Comparison of ENCODE assay signal across 24 cellular contexts in genomic region chr12:17342381-17342961, GRCh38.
"Had no signal": no experiment of that assay in that cellular context is flagged by ENCODE, and none has a peak within 500 bp of the region (broad histone marks: within the 10 kb centered on the region; RNA-seq: fewer than 3 reads in every experiment).

No MANE protein-coding gene starts in this region.

- H3K4me1 ChIP-seq: ascending aorta, left ventricle myocardium inferior, right lobe of liver, tibial artery had no signal

- H3K4me3 ChIP-seq: ascending aorta, left ventricle myocardium inferior, ovary, right lobe of liver, skin epidermis, tibial artery had no signal

- DNase-seq: activated CD4-positive, alpha-beta T cell treated with anti-CD3 and anti-CD28 coated beads, Interleukin-2, amount 10 ng/mL, durations not matched to agents 7 days and 5 days; activated CD4-positive, CD25-positive, alpha-beta regulatory T cell treated with anti-CD3 and anti-CD28 coated beads, Interleukin-2, amount 50 U/mL, for 72 hours; activated CD8-positive, alpha-beta T cell treated with anti-CD3 and anti-CD28 coated beads for 36 hours; activated T-cell treated with anti-CD3 and anti-CD28 coated beads, Interleukin-2, amount 50 U/mL, for 1 hour; brain microvascular endothelial cell; caudate nucleus; effector CD8-positive, alpha-beta T cell; glutamatergic neuron; hippocampal formation; left ventricle myocardium inferior; midbrain; natural killer cell; ovary; right lobe of liver; stimulated activated CD4-positive, alpha-beta T cell treated with anti-CD3 and anti-CD28 coated beads, Interleukin-1b, Interleukin-23, amount 100 ng/mL, for 48 hours; stimulated activated naive CD8-positive, alpha-beta T cell treated with anti-CD3 and anti-CD28 coated beads, Interleukin-15, amount 100 ng/mL, for 72 hours; T-helper 17 cell; tibial artery had no signal

- ATAC-seq: activated CD8-positive, alpha-beta T cell treated with anti-CD3 and anti-CD28 coated beads for 36 hours; activated naive CD4-positive, alpha-beta T cell treated with anti-CD3 and anti-CD28 coated beads, Interleukin-2, amount 50 U/mL, for 72 hours; natural killer cell; right lobe of liver; stimulated activated naive CD8-positive, alpha-beta T cell treated with anti-CD3 and anti-CD28 coated beads, Interleukin-15, amount 100 ng/mL, for 72 hours; T-helper 17 cell had no signal

- H3K27me3 Mint-ChIP-seq: activated CD4-positive, alpha-beta T cell treated with anti-CD3 and anti-CD28 coated beads, Interleukin-2, amount 10 ng/mL, durations not matched to agents 7 days and 5 days; activated CD8-positive, alpha-beta T cell treated with anti-CD3 and anti-CD28 coated beads for 36 hours; dendritic cell treated with granulocyte-macrophage colony-stimulating factor and Interleukin-4, amounts not matched to agents 40 ng/mL and 50 ng/mL, for 4 days; stimulated activated naive CD8-positive, alpha-beta T cell treated with anti-CD3 and anti-CD28 coated beads, Interleukin-15, amount 100 ng/mL, for 72 hours; T-helper 17 cell had no signal

- H3K27ac ChIP-seq: ascending aorta, brain microvascular endothelial cell, left ventricle myocardium inferior, neutrophil, ovary, right lobe of liver, skin epidermis, tibial artery, VCaP had no signal

- H3K27me3 ChIP-seq: ascending aorta, brain microvascular endothelial cell, neutrophil, ovary, right lobe of liver, tibial artery had no signal

- H3K4me1 Mint-ChIP-seq: activated CD4-positive, alpha-beta T cell treated with anti-CD3 and anti-CD28 coated beads, Interleukin-2, amount 10 ng/mL, durations not matched to agents 7 days and 5 days; natural killer cell; stimulated activated naive CD8-positive, alpha-beta T cell treated with anti-CD3 and anti-CD28 coated beads, Interleukin-15, amount 100 ng/mL, for 72 hours; T-helper 17 cell had no signal

- H3K4me3 Mint-ChIP-seq: activated CD4-positive, alpha-beta T cell treated with anti-CD3 and anti-CD28 coated beads, Interleukin-2, amount 10 ng/mL, durations not matched to agents 7 days and 5 days; activated CD8-positive, alpha-beta T cell treated with anti-CD3 and anti-CD28 coated beads for 36 hours; dendritic cell treated with granulocyte-macrophage colony-stimulating factor and Interleukin-4, amounts not matched to agents 40 ng/mL and 50 ng/mL, for 4 days; natural killer cell; stimulated activated naive CD8-positive, alpha-beta T cell treated with anti-CD3 and anti-CD28 coated beads, Interleukin-15, amount 100 ng/mL, for 72 hours; T-helper 17 cell had no signal

- H3K27ac Mint-ChIP-seq: activated CD4-positive, alpha-beta T cell treated with anti-CD3 and anti-CD28 coated beads, Interleukin-2, amount 10 ng/mL, durations not matched to agents 7 days and 5 days; activated CD8-positive, alpha-beta T cell treated with anti-CD3 and anti-CD28 coated beads for 36 hours; activated naive CD4-positive, alpha-beta T cell treated with anti-CD3 and anti-CD28 coated beads, Interleukin-2, amount 50 U/mL, for 72 hours; dendritic cell treated with granulocyte-macrophage colony-stimulating factor and Interleukin-4, amounts not matched to agents 40 ng/mL and 50 ng/mL, for 4 days; natural killer cell; stimulated activated naive CD8-positive, alpha-beta T cell treated with anti-CD3 and anti-CD28 coated beads, Interleukin-15, amount 100 ng/mL, for 72 hours; T-helper 17 cell had no signal

- H3K36me3 Mint-ChIP-seq: activated naive CD4-positive, alpha-beta T cell treated with anti-CD3 and anti-CD28 coated beads, Interleukin-2, amount 50 U/mL, for 72 hours had no signal

- H3K9me3 ChIP-seq: ascending aorta, neutrophil, ovary, right lobe of liver, tibial artery had no signal

- H3K36me3 ChIP-seq: ascending aorta, brain microvascular endothelial cell, left ventricle myocardium inferior, neutrophil, ovary, right lobe of liver, tibial artery had no signal
